Comparison of ENCODE assay signal across 1 cellular context in the genomic region with DNA sequence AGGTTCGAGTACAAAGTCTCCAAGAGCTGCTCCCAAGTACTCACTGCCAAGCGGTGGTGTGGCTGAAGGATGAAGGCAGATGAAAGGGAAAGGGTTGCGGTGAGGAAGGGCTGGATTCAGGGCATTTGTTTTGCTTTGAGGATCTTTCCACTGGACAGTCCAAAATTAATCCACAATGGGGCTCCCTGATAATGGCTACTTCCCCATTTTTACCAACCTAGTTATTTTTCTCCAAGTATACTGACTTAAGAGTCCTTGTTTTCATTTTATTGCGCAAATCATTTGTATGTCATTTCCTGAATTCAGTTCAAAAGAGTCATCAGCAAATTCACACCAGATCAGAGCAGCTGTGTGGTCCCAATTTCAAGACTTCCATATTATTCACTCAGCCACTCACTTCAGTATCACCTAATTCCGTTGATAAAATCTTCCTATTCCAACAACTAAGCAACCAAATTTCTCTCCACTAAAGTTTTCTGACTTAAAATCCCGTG.
TF ChIP-seq lines count a peak whose summit lies in the region.

No MANE protein-coding gene starts in this region.

TF ChIP-seq in HepG2, 621 proteins besides CTCF, POLR2A, EP300 and RAD21 (continued from another document and continues in another):
- TF ChIP-seq ZNF431 (CRISPR knock-in tag; IDR thresholded peaks at IDR 0.05; ENCODE audit: borderline replicate concordance, low read depth) (no peak), ZNF12 (CRISPR knock-in tag; IDR thresholded peaks at IDR 0.05) (no peak), HNF4A (CRISPR knock-in tag; IDR thresholded peaks at IDR 0.05) (peak; percentile 78), ZKSCAN5 (CRISPR knock-in tag; IDR thresholded peaks at IDR 0.05) (no peak), PHB2 (IDR thresholded peaks at IDR 0.05; ENCODE audit: partially characterized antibody) (no peak), FOXC1 (CRISPR knock-in tag; IDR thresholded peaks at IDR 0.05; ENCODE audit: borderline replicate concordance) (no peak), SPEN (CRISPR knock-in tag; IDR thresholded peaks at IDR 0.05; ENCODE audit: low read depth) (no peak; the same call in 1 of the 2 replicates), ZNF567 (CRISPR knock-in tag; IDR thresholded peaks at IDR 0.05; ENCODE audit: borderline replicate concordance) (no peak), ZNF264 (CRISPR knock-in tag; IDR thresholded peaks at IDR 0.05) (no peak), TBX2 (CRISPR knock-in tag; IDR thresholded peaks at IDR 0.05; ENCODE audit: borderline replicate concordance) (no peak), ZBTB7A (CRISPR knock-in tag; IDR thresholded peaks at IDR 0.05) (no peak), THYN1 (CRISPR knock-in tag; IDR thresholded peaks at IDR 0.05; ENCODE audit: borderline replicate concordance, low read depth) (no peak), ZNF691 (CRISPR knock-in tag; IDR thresholded peaks at IDR 0.05; ENCODE audit: borderline replicate concordance, low read depth) (no peak), ZBTB49 (CRISPR knock-in tag; IDR thresholded peaks at IDR 0.05; ENCODE audit: borderline replicate concordance) (no peak), HDAC2 (CRISPR knock-in tag; IDR thresholded peaks at IDR 0.05) (peak; percentile 19), ZNF224 (CRISPR knock-in tag; IDR thresholded peaks at IDR 0.05) (no peak), POGK (CRISPR knock-in tag; conservative IDR thresholded peaks at IDR 0.05) (no peak), ZNF260 (CRISPR knock-in tag; IDR thresholded peaks at IDR 0.05; ENCODE audit: borderline replicate concordance, low read depth) (no peak), WIZ (CRISPR knock-in tag; IDR thresholded peaks at IDR 0.05) (0 out of 2 replicates have a peak, but pooled peaks have one; percentile 9), HNF1A (IDR thresholded peaks at IDR 0.05; ENCODE audit: low read depth) (no peak), HNF1A (CRISPR knock-in tag; IDR thresholded peaks at IDR 0.05; ENCODE audit: borderline replicate concordance) (no peak), ZNF883 (CRISPR knock-in tag; IDR thresholded peaks at IDR 0.05; ENCODE audit: not compliant biosample characterization) (no peak), ZNF569 (CRISPR knock-in tag; IDR thresholded peaks at IDR 0.05; ENCODE audit: borderline replicate concordance) (no peak), MAF1 (CRISPR knock-in tag; IDR thresholded peaks at IDR 0.05; ENCODE audit: borderline replicate concordance) (no peak), ERF (CRISPR knock-in tag; IDR thresholded peaks at IDR 0.05) (peak; percentile 9; the same call in 1 of the 2 replicates), NCOR1 (IDR thresholded peaks at IDR 0.05; ENCODE audit: borderline replicate concordance, low read length) (peak; percentile 13), KDM1A (CRISPR knock-in tag; IDR thresholded peaks at IDR 0.05) (0 out of 2 replicates have a peak, but pooled peaks have one; percentile 22), ZNF850 (CRISPR knock-in tag; conservative IDR thresholded peaks at IDR 0.05) (no peak), ZBTB44 (CRISPR knock-in tag; IDR thresholded peaks at IDR 0.05) (no peak), BRCA1 (CRISPR knock-in tag; IDR thresholded peaks at IDR 0.05) (no peak), ZNF713 (CRISPR knock-in tag; IDR thresholded peaks at IDR 0.05) (no peak), SALL1 (CRISPR knock-in tag; IDR thresholded peaks at IDR 0.05) (peak; percentile 25; the same call in 1 of the 2 replicates), MED13 (CRISPR knock-in tag; IDR thresholded peaks at IDR 0.05) (no peak), ZNF557 (CRISPR knock-in tag; IDR thresholded peaks at IDR 0.05) (peak; percentile 25; the same call in 1 of the 2 replicates), ZNF503 (CRISPR knock-in tag; IDR thresholded peaks at IDR 0.05) (no peak), ZNF10 (CRISPR knock-in tag; IDR thresholded peaks at IDR 0.05; ENCODE audit: borderline replicate concordance, low read depth) (no peak), ZNF432 (CRISPR knock-in tag; IDR thresholded peaks at IDR 0.05; ENCODE audit: borderline replicate concordance) (no peak), CCDC6 (CRISPR knock-in tag; IDR thresholded peaks at IDR 0.05) (peak; percentile 4; the same call in 1 of the 2 replicates), PRMT3 (CRISPR knock-in tag; IDR thresholded peaks at IDR 0.05; ENCODE audit: borderline replicate concordance, low read depth) (no peak)
- TF ChIP-seq, protein P1, sequence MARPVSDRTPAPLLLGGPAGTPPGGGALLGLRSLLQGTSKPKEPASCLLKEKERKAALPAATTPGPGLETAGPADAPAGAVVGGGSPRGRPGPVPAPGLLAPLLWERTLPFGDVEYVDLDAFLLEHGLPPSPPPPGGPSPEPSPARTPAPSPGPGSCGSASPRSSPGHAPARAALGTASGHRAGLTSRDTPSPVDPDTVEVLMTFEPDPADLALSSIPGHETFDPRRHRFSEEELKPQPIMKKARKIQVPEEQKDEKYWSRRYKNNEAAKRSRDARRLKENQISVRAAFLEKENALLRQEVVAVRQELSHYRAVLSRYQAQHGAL (CRISPR knock-in tag; IDR thresholded peaks at IDR 0.05; ENCODE audit: not compliant biosample characterization): no peak
- TF ChIP-seq, protein P2, sequence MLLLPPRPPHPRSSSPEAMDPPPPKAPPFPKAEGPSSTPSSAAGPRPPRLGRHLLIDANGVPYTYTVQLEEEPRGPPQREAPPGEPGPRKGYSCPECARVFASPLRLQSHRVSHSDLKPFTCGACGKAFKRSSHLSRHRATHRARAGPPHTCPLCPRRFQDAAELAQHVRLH (CRISPR knock-in tag; IDR thresholded peaks at IDR 0.05; ENCODE audit: borderline replicate concordance, low read depth): no peak
- TF ChIP-seq, protein P3, sequence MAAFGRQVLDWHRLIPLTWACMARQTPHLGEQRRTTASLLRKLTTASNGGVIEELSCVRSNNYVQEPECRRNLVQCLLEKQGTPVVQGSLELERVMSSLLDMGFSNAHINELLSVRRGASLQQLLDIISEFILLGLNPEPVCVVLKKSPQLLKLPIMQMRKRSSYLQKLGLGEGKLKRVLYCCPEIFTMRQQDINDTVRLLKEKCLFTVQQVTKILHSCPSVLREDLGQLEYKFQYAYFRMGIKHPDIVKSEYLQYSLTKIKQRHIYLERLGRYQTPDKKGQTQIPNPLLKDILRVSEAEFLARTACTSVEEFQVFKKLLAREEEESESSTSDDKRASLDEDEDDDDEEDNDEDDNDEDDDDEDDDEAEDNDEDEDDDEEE (CRISPR knock-in tag; IDR thresholded peaks at IDR 0.05): no peak
- TF ChIP-seq, protein P4, sequence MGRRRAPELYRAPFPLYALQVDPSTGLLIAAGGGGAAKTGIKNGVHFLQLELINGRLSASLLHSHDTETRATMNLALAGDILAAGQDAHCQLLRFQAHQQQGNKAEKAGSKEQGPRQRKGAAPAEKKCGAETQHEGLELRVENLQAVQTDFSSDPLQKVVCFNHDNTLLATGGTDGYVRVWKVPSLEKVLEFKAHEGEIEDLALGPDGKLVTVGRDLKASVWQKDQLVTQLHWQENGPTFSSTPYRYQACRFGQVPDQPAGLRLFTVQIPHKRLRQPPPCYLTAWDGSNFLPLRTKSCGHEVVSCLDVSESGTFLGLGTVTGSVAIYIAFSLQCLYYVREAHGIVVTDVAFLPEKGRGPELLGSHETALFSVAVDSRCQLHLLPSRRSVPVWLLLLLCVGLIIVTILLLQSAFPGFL (CRISPR knock-in tag; IDR thresholded peaks at IDR 0.05): no peak
